Comparison of ENCODE assay signal across 36 cellular contexts in the genomic region with DNA sequence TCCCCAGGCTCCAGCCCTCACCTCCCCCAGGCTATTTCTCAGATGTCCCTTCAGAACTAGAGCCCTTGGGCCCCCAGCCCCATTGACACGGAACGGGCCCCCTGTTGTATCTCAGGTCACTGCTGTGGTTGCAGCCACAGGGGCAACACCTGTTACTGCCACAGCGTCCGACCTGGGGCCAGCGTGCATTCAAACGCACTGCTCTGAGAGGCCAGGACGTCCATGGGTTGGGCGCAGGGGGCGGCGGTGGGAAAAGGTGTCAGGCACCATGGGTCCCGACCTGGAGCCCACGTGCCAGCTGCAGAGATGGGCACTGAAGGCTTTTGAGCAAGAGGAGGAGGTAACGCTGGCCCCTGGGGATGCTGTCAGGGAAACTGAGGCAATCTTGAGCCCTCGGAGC.
"Had no signal": no experiment of that assay in that cellular context is flagged by ENCODE, and none has a peak within 500 bp of the region (broad histone marks: within the 10 kb centered on the region; RNA-seq: fewer than 3 reads in every experiment).

No MANE protein-coding gene starts in this region.

- H3K9me3 Mint-ChIP-seq: activated B cell treated with CpG ODN at 0.5 μM for 24 hours; activated CD4-positive, alpha-beta memory T cell treated with anti-CD3 and anti-CD28 coated beads for 36 hours; activated CD4-positive, alpha-beta T cell treated with anti-CD3 and anti-CD28 coated beads, Interleukin-2, amount 10 ng/mL, durations not matched to agents 24 days and 14 days; activated CD8-positive, alpha-beta T cell treated with anti-CD3 and anti-CD28 coated beads for 36 hours; activated naive CD4-positive, alpha-beta T cell treated with anti-CD3 and anti-CD28 coated beads for 36 hours; activated naive CD4-positive, alpha-beta T cell treated with anti-CD3 and anti-CD28 coated beads, Interleukin-2, amount 50 U/mL, for 72 hours; activated naive CD8-positive, alpha-beta T cell treated with anti-CD3 and anti-CD28 coated beads for 36 hours; activated T-cell treated with anti-CD3 and anti-CD28 coated beads, Interleukin-2, amount 50 U/mL, for 4 hours; activated T-cell treated with anti-CD3 and anti-CD28 coated beads, Interleukin-2, amount 50 U/mL, for 72 hours; activated T-helper 1 cell treated with anti-CD3 and anti-CD28 coated beads, Interleukin-12 subunit alpha, Interleukin-12 subunit beta, Interleukin-2, Interleukin-4 antibody, amounts not matched to agents 30 ng/mL and 10 ng/mL and 1 ng/mL, durations not matched to agents 14 hours and 24 hours and 36 hours; activated T-helper 17 cell treated with anti-CD3 and anti-CD28 coated beads, Interleukin-2, amount 50 U/mL, for 72 hours; T-helper 1 cell treated with Interleukin-12 subunit alpha and Interleukin-12 subunit beta and Interleukin-4 antibody, amounts not matched to agents 30 μg/mL and 1 μg/mL, for 36 hours; T-helper 2 cell treated with Interferon-gamma antibody and Interleukin-4, amounts not matched to agents 5 μg/mL and 100 μg/mL, for 36 hours had no signal

- H3K4me1 Mint-ChIP-seq: activated B cell treated with CpG ODN at 0.5 μM for 24 hours; activated CD4-positive, alpha-beta T cell treated with anti-CD3 and anti-CD28 coated beads, Interleukin-2, amount 10 ng/mL, durations not matched to agents 24 days and 14 days; activated naive CD8-positive, alpha-beta T cell treated with anti-CD3 and anti-CD28 coated beads for 36 hours; activated T-helper 17 cell treated with anti-CD3 and anti-CD28 coated beads, Interleukin-2, amount 50 U/mL, for 72 hours had no signal

- H3K36me3 ChIP-seq: adrenal gland, brain microvascular endothelial cell, breast epithelium had no signal

- DNase-seq: activated B cell treated with CpG ODN at 0.5 μM for 24 hours; activated CD4-positive, alpha-beta memory T cell treated with anti-CD3 and anti-CD28 coated beads for 36 hours; activated CD4-positive, alpha-beta T cell treated with anti-CD3 and anti-CD28 coated beads for 4 hours; activated CD4-positive, alpha-beta T cell treated with anti-CD3 and anti-CD28 coated beads, Interleukin-2, amount 10 ng/mL, durations not matched to agents 24 days and 14 days; activated CD4-positive, alpha-beta T cell treated with anti-CD3 and anti-CD28 coated beads, Interleukin-2, amount 50 U/mL, for 1 hour; activated CD4-positive, alpha-beta T cell treated with anti-CD3 and anti-CD28 coated beads, Interleukin-2, amount 50 U/mL, for 4 hours; activated CD4-positive, CD25-positive, alpha-beta regulatory T cell treated with anti-CD3 and anti-CD28 coated beads, Interleukin-2, amount 50 U/mL, for 72 hours; activated CD8-positive, alpha-beta memory T cell treated with anti-CD3 and anti-CD28 coated beads, Interleukin-2, amount 50 U/mL, for 4 hours; activated CD8-positive, alpha-beta T cell treated with anti-CD3 and anti-CD28 coated beads for 36 hours; activated effector memory CD4-positive, alpha-beta T cell treated with anti-CD3 and anti-CD28 coated beads, Interleukin-2, amount 50 U/mL, for 16 hours; activated gamma-delta T cell treated with Interleukin-2 at 50 U/mL for 16 hours; activated naive CD4-positive, alpha-beta T cell; activated naive CD4-positive, alpha-beta T cell treated with anti-CD3 and anti-CD28 coated beads for 36 hours; activated naive CD4-positive, alpha-beta T cell treated with anti-CD3 and anti-CD28 coated beads, Interleukin-2, amount 50 U/mL, for 16 hours; activated naive CD8-positive, alpha-beta T cell treated with anti-CD3 and anti-CD28 coated beads for 36 hours; activated T-cell treated with anti-CD3 and anti-CD28 coated beads for 4 hours; activated T-cell treated with anti-CD3 and anti-CD28 coated beads, Interleukin-2, amount 50 U/mL, for 4 hours; activated T-cell treated with anti-CD3 and anti-CD28 coated beads, Interleukin-2, amount 50 U/mL, for 72 hours; adrenal gland; amniotic stem cell; aorta; body of pancreas; brain microvascular endothelial cell; central memory CD4-positive, alpha-beta T cell; T-helper 1 cell; T-helper 2 cell; T-helper 9 cell had no signal

- H3K27me3 ChIP-seq: adrenal gland, body of pancreas, brain microvascular endothelial cell, breast epithelium had no signal

- H3K4me1 ChIP-seq: adrenal gland, body of pancreas, breast epithelium had no signal

- H3K27ac ChIP-seq: adrenal gland, body of pancreas, brain microvascular endothelial cell, breast epithelium, VCaP had no signal

- FAIRE-seq: astrocyte, TTC549 had no signal

- H3K4me3 ChIP-seq: adrenal gland, body of pancreas, breast epithelium had no signal

- H3K27me3 Mint-ChIP-seq: activated B cell treated with CpG ODN at 0.5 μM for 24 hours; activated CD4-positive, alpha-beta memory T cell treated with anti-CD3 and anti-CD28 coated beads for 36 hours; activated CD4-positive, alpha-beta T cell treated with anti-CD3 and anti-CD28 coated beads, Interleukin-2, amount 10 ng/mL, durations not matched to agents 24 days and 14 days; activated CD8-positive, alpha-beta T cell treated with anti-CD3 and anti-CD28 coated beads for 36 hours; activated naive CD8-positive, alpha-beta T cell treated with anti-CD3 and anti-CD28 coated beads for 36 hours; activated T-helper 17 cell treated with anti-CD3 and anti-CD28 coated beads, Interleukin-2, amount 50 U/mL, for 72 hours had no signal

- H3K27ac Mint-ChIP-seq: activated B cell treated with CpG ODN at 0.5 μM for 24 hours; activated CD4-positive, alpha-beta memory T cell treated with anti-CD3 and anti-CD28 coated beads for 36 hours; activated CD4-positive, alpha-beta T cell treated with anti-CD3 and anti-CD28 coated beads, Interleukin-2, amount 10 ng/mL, durations not matched to agents 24 days and 14 days; activated CD8-positive, alpha-beta T cell treated with anti-CD3 and anti-CD28 coated beads for 36 hours; activated naive CD4-positive, alpha-beta T cell treated with anti-CD3 and anti-CD28 coated beads for 36 hours; activated naive CD4-positive, alpha-beta T cell treated with anti-CD3 and anti-CD28 coated beads, Interleukin-2, amount 50 U/mL, for 72 hours; activated naive CD8-positive, alpha-beta T cell treated with anti-CD3 and anti-CD28 coated beads for 36 hours; activated T-cell treated with anti-CD3 and anti-CD28 coated beads, Interleukin-2, amount 50 U/mL, for 72 hours; activated T-helper 1 cell treated with anti-CD3 and anti-CD28 coated beads, Interleukin-12 subunit alpha, Interleukin-12 subunit beta, Interleukin-2, Interleukin-4 antibody, amounts not matched to agents 30 ng/mL and 10 ng/mL and 1 ng/mL, durations not matched to agents 14 hours and 24 hours and 36 hours; activated T-helper 17 cell treated with anti-CD3 and anti-CD28 coated beads, Interleukin-2, amount 50 U/mL, for 72 hours; T-helper 1 cell treated with Interleukin-12 subunit alpha and Interleukin-12 subunit beta and Interleukin-4 antibody, amounts not matched to agents 30 μg/mL and 1 μg/mL, for 36 hours; T-helper 2 cell treated with Interferon-gamma antibody and Interleukin-4, amounts not matched to agents 5 μg/mL and 100 μg/mL, for 36 hours had no signal

- ATAC-seq: activated CD8-positive, alpha-beta T cell treated with anti-CD3 and anti-CD28 coated beads for 36 hours; activated T-cell treated with anti-CD3 and anti-CD28 coated beads, Interleukin-2, amount 50 U/mL, for 4 hours; body of pancreas had no signal

- H3K9me3 ChIP-seq: adrenal gland, body of pancreas, breast epithelium had no signal

- H3K4me3 Mint-ChIP-seq: activated B cell treated with CpG ODN at 0.5 μM for 24 hours; activated CD4-positive, alpha-beta memory T cell treated with anti-CD3 and anti-CD28 coated beads for 36 hours; activated CD4-positive, alpha-beta T cell treated with anti-CD3 and anti-CD28 coated beads, Interleukin-2, amount 10 ng/mL, durations not matched to agents 24 days and 14 days; activated CD8-positive, alpha-beta T cell treated with anti-CD3 and anti-CD28 coated beads for 36 hours; activated naive CD4-positive, alpha-beta T cell treated with anti-CD3 and anti-CD28 coated beads for 36 hours; activated naive CD8-positive, alpha-beta T cell treated with anti-CD3 and anti-CD28 coated beads for 36 hours; activated T-cell treated with anti-CD3 and anti-CD28 coated beads, Interleukin-2, amount 50 U/mL, for 4 hours; activated T-cell treated with anti-CD3 and anti-CD28 coated beads, Interleukin-2, amount 50 U/mL, for 72 hours; activated T-helper 1 cell treated with anti-CD3 and anti-CD28 coated beads, Interleukin-12 subunit alpha, Interleukin-12 subunit beta, Interleukin-2, Interleukin-4 antibody, amounts not matched to agents 30 ng/mL and 10 ng/mL and 1 ng/mL, durations not matched to agents 14 hours and 24 hours and 36 hours; activated T-helper 17 cell treated with anti-CD3 and anti-CD28 coated beads, Interleukin-2, amount 50 U/mL, for 72 hours; T-helper 1 cell treated with Interleukin-12 subunit alpha and Interleukin-12 subunit beta and Interleukin-4 antibody, amounts not matched to agents 30 μg/mL and 1 μg/mL, for 36 hours; T-helper 2 cell treated with Interferon-gamma antibody and Interleukin-4, amounts not matched to agents 5 μg/mL and 100 μg/mL, for 36 hours had no signal

- H3K36me3 Mint-ChIP-seq: activated naive CD4-positive, alpha-beta T cell treated with anti-CD3 and anti-CD28 coated beads, Interleukin-2, amount 50 U/mL, for 72 hours; activated naive CD8-positive, alpha-beta T cell treated with anti-CD3 and anti-CD28 coated beads for 36 hours had no signal
